ENCODE assay signal across 1 cellular context in the genomic region with DNA sequence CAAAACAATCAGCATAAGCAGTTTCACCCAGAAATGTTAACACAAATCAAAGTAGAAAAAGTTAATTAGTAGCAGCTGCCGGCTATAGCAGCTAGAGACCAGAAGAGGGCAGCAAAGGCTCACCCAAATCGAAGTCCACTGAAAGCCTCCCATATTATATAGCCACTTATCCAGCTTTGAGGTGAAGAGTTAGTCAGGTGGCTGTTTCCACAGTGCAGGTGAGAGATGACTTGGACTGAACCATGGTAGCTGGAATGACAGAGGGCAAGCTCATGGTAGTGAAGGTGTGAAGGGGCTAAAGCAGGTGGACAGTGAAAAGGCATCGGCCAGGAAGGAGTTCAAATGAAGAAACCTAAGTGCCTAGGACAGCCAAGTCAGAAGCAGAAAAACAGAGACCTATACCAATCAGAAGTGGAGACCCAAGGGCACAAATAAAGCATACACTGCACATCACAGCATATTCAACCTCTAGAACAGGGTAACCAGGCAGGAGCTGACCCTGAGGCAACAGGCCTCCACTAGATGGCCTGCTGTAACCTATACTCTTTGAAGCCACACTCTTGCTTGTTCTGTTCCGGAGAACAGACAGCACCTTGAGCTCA.
TF ChIP-seq lines count a peak whose summit lies in the region.

No MANE protein-coding gene starts in this region.

TF ChIP-seq in IMR-90, 13 proteins besides CTCF, POLR2A, EP300 and RAD21:
- TF ChIP-seq FOS (IDR thresholded peaks at IDR 0.05; ENCODE audit: low read depth, low read length) (no peak), SMC3 (IDR thresholded peaks at IDR 0.05; ENCODE audit: low read depth, low read length) (peak; percentile 79), MAFK (IDR thresholded peaks at IDR 0.05; ENCODE audit: low read depth, low read length) (no peak)
